In genomic region chr12:113082486-113083148, GRCh38 we compare ENCODE assay signal across 1 cellular context.
TF ChIP-seq lines count a peak whose summit lies in the region.

No MANE protein-coding gene starts in this region.

TF ChIP-seq in HepG2, 621 proteins besides CTCF, POLR2A, EP300 and RAD21:
- no peak for TF ChIP-seq DNMT1 (CRISPR knock-in tag; IDR thresholded peaks at IDR 0.05)
- TF ChIP-seq ZNF615 (CRISPR knock-in tag; IDR thresholded peaks at IDR 0.05; ENCODE audit: borderline replicate concordance) = no peak
- no peak for TF ChIP-seq ZNF713 (CRISPR knock-in tag; IDR thresholded peaks at IDR 0.05)
- no peak for TF ChIP-seq ZC3H4 (CRISPR knock-in tag; IDR thresholded peaks at IDR 0.05; ENCODE audit: borderline replicate concordance)
- no peak for TF ChIP-seq PRMT3 (CRISPR knock-in tag; IDR thresholded peaks at IDR 0.05; ENCODE audit: borderline replicate concordance, low read depth)
- TF ChIP-seq ZSCAN29 (CRISPR knock-in tag; conservative IDR thresholded peaks at IDR 0.05) = no peak
- TF ChIP-seq ZNF543 (CRISPR knock-in tag; IDR thresholded peaks at IDR 0.05) = no peak
- no peak for TF ChIP-seq TAF1 (CRISPR knock-in tag; IDR thresholded peaks at IDR 0.05)
- TF ChIP-seq JDP2 (CRISPR knock-in tag; IDR thresholded peaks at IDR 0.05; ENCODE audit: borderline replicate concordance) = no peak
- no peak for TF ChIP-seq CSRNP2 (CRISPR knock-in tag; conservative IDR thresholded peaks at IDR 0.05; ENCODE audit: low read depth)
- no peak for TF ChIP-seq ZNF639 (CRISPR knock-in tag; conservative IDR thresholded peaks at IDR 0.05)
- no peak for TF ChIP-seq PHF20 (CRISPR knock-in tag; IDR thresholded peaks at IDR 0.05)
- no peak for TF ChIP-seq GABPB1 (CRISPR knock-in tag; IDR thresholded peaks at IDR 0.05)
- TF ChIP-seq ZNF343 (CRISPR knock-in tag; IDR thresholded peaks at IDR 0.05) = no peak
- no peak for TF ChIP-seq ATF6 (CRISPR knock-in tag; conservative IDR thresholded peaks at IDR 0.05)
- no peak for TF ChIP-seq ZSCAN20 (CRISPR knock-in tag; IDR thresholded peaks at IDR 0.05; ENCODE audit: borderline replicate concordance)
- TF ChIP-seq NFE2L2 (IDR thresholded peaks at IDR 0.05; ENCODE audit: low read length) = no peak
- no peak for TF ChIP-seq ATF7 (IDR thresholded peaks at IDR 0.05)
- no peak for TF ChIP-seq ATF7 (CRISPR knock-in tag; IDR thresholded peaks at IDR 0.05)
- no peak for TF ChIP-seq SNAPC5 (CRISPR knock-in tag; IDR thresholded peaks at IDR 0.05; ENCODE audit: borderline replicate concordance)
TF ChIP-seq in HepG2: peak in this region for 0.
